In the genomic region with DNA sequence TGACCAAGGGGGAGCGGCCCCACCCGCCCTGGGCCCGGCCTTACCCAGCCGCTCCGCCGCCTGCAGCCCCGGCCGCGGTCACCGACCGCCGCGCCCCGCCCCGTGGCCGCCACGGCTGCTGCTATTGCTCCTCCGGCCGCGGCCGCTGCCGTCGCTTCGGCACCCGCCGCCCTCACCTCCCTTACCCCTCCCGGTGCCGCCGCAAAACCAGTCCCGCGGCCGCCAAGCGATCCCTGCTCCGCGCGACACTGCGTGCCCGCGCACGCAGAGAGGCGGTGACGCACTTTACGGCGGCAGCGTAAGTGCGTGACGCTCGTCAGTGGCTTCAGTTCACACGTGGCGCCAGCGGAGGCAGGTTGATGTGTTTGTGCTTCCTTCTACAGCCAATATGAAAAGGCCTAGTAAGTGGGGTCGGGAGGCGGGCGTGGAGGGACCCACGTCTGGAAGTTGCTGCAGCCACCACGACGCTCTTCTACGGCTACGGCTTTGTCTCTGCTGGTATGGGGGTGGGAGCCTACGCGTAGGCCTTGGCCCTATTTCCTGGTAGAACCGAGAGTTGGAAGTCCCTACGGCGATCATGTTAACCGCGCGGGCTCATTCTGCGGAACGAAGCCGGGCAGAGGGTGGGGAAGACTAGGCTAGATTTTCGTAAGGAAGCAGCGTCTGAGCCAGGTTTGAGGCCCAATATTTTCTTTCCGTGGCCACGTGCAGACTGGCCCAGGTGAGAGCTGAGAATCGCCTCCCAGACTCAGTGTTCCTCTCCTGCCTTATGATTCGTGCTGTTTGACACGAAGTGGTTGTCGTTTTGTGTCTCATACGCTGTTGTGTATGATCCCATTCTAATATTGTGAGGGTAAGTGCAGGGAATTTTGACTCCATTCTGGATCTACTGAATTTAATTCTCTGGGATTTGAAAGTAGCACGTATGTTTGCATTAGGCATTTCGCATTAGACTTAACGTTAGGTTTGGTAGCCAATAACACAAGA, we compare ENCODE assay signal across 8 cellular contexts. TPM values are rescaled to one million over a fixed set of nuclear protein-coding genes. Genes with fewer than 3 reads are reported as not detected.
DNase-seq lines count a peak whose midpoint lies in the region; ATAC-seq and TF ChIP-seq lines count a peak whose summit lies in the region.

A gene with protein sequence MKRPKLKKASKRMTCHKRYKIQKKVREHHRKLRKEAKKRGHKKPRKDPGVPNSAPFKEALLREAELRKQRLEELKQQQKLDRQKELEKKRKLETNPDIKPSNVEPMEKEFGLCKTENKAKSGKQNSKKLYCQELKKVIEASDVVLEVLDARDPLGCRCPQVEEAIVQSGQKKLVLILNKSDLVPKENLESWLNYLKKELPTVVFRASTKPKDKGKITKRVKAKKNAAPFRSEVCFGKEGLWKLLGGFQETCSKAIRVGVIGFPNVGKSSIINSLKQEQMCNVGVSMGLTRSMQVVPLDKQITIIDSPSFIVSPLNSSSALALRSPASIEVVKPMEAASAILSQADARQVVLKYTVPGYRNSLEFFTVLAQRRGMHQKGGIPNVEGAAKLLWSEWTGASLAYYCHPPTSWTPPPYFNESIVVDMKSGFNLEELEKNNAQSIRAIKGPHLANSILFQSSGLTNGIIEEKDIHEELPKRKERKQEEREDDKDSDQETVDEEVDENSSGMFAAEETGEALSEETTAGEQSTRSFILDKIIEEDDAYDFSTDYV (plus strand): TSS at position 328 of the 987 bp plus-strand sequence. CDS start 61 bp downstream, at position 389.
A gene (minus strand): TSS at position 209 of the 987 bp plus-strand sequence.

- H3K9me2 ChIP-seq in OCI-LY1 (ENCODE audit: low read depth, low read length) = no peaks in the 10 kb centered on the region

- peak; percentile 64 for ATAC-seq in GM21367 (IDR thresholded peaks at IDR 0.05; ENCODE audit: unreplicated experiment)

- H2AFZ ChIP-seq in OCI-LY1 (ENCODE audit: low read length) = no peak within 1 kb of the TSS

- H3K36me3 ChIP-seq in OCI-LY1 (ENCODE audit: insufficient read depth, low read length) = peaks cover 55% of the 10 kb centered on the region
- peaks cover 54% of the 10 kb centered on the region for H3K36me3 ChIP-seq in mesodermal cell (ENCODE audit: control insufficient read depth, insufficient read depth, low read length)

- H4K20me1 ChIP-seq in OCI-LY1 (ENCODE audit: insufficient read depth, low read length) = no peaks in the 10 kb centered on the region

- peak within 1 kb of the TSS; percentile 99 for H3K4me2 ChIP-seq in OCI-LY1 (ENCODE audit: low read length)

- H3K27me3 ChIP-seq in OCI-LY1 (ENCODE audit: insufficient read depth, low read length) = no peaks in the 10 kb centered on the region

- no peaks in the 10 kb centered on the region for H3F3A ChIP-seq in OCI-LY1 (ENCODE audit: insufficient read depth, low read length)

- in situ Hi-C loops in Caki2 (cut with HindIII; ENCODE audit: low pct_unique_long_range_greater_than_20kb, low sequenced_read_pairs) (no loop called here), endometrial microvascular endothelial cells (cut with HindIII; ENCODE audit: inconsistent ontology term, low pct_unique_long_range_greater_than_20kb, low sequenced_read_pairs) (no loop called here)

- H3K9me3 ChIP-seq in OCI-LY1 (ENCODE audit: low read length) (no peaks in the 10 kb centered on the region), mesodermal cell (ENCODE audit: control insufficient read depth, low read length) (no peaks in the 10 kb centered on the region)

- H3K4me3 ChIP-seq in OCI-LY1 (ENCODE audit: low read depth, low read length, poor library complexity, severe bottlenecking) (peak within 1 kb of the TSS; percentile 96), mesodermal cell (ENCODE audit: extremely low read depth, insufficient read depth, low read length, poor library complexity, severe bottlenecking) (peak within 1 kb of the TSS; percentile 90)

- H3K27ac ChIP-seq in OCI-LY1 (ENCODE audit: low read depth, low read length, poor library complexity, severe bottlenecking) (peak within 1 kb of the TSS; percentile 75), mesodermal cell (ENCODE audit: low read depth, low read length, severe bottlenecking) (peak within 1 kb of the TSS; percentile 97)

- DNase-seq in Caki2 (ENCODE audit: low read depth) (peak; percentile 91), HUDEP-2 (lab: John Stamatoyannopoulos, UW; ENCODE audit: unreplicated experiment in 76 of 76) (peak in 74 of 76 experiments; percentile 34 to 92 (median 83))
- peak; percentile 91 for DNase-seq in activated CD8-positive, alpha-beta memory T cell treated with anti-CD3 and anti-CD28 coated beads, Interleukin-2, amount 50 U/mL, for 4 hours
- DNase-seq in stimulated activated CD8-positive, alpha-beta memory T cell treated with anti-CD3 and anti-CD28 coated beads, Interleukin-15, amount 100 ng/mL, for 24 hours (ENCODE audit: low read depth) = peak; percentile 79

- peaks cover 53% of the 10 kb centered on the region for H3K79me2 ChIP-seq in OCI-LY1 (ENCODE audit: insufficient read depth, low read length)

- peaks cover 34% of the 10 kb centered on the region for H3K4me1 ChIP-seq in OCI-LY1 (ENCODE audit: insufficient read depth, low read length, severe bottlenecking)
- H3K4me1 ChIP-seq in mesodermal cell (ENCODE audit: control insufficient read depth, insufficient read depth, low read length, poor library complexity, severe bottlenecking) = peaks cover 5% of the 10 kb centered on the region

- H3K9ac ChIP-seq in OCI-LY1 (ENCODE audit: low read length) = peak within 1 kb of the TSS; percentile 98

- TF ChIP-seq CTCF in OCI-LY1 (IDR thresholded peaks at IDR 0.05; ENCODE audit: low read length) = no peak

- 0 to 1% methylated on average over 35 to 73 of the region's 82 CpGs for WGBS in mesodermal cell (ENCODE audit: insufficient coverage in 2 of 2), 2 experiments

RNA-seq across cellular contexts. Expression of the first gene that starts in this region (rescaled TPM):
- 95.6 and 127 TPM in 2 replicates for total RNA-seq in Caki2 (2014; rRNA removed; shearing (Covaris generic); ENCODE audit: low replicate concordance)
- total RNA-seq in endometrial microvascular endothelial cells (ENCODE audit: inconsistent ontology term) = 93.8 TPM
- 115 TPM for polyA plus RNA-seq in mesodermal cell (2013, experiment 1 of 2)
- polyA plus RNA-seq in mesodermal cell (2013, experiment 2 of 2) = 103 TPM

RNA-seq across cellular contexts. Expression of the second gene that starts in this region (rescaled TPM):
- total RNA-seq in Caki2 (2014; rRNA removed; shearing (Covaris generic); ENCODE audit: low replicate concordance) = 3.4 and 4.4 TPM in 2 replicates
- 50.3 TPM for total RNA-seq in endometrial microvascular endothelial cells (ENCODE audit: inconsistent ontology term)
- 43.9 TPM for polyA plus RNA-seq in mesodermal cell (2013, experiment 1 of 2)
- polyA plus RNA-seq in mesodermal cell (2013, experiment 2 of 2) = 46.1 TPM

Comparison
In these comparisons a context has a peak if more than half of its experiments do, and no peak if none do; other contexts are left out.
1. Peak in every context shown above with its lines: DNase-seq, ATAC-seq, H3K4me3 ChIP-seq and H3K27ac ChIP-seq.